In the genomic region with DNA sequence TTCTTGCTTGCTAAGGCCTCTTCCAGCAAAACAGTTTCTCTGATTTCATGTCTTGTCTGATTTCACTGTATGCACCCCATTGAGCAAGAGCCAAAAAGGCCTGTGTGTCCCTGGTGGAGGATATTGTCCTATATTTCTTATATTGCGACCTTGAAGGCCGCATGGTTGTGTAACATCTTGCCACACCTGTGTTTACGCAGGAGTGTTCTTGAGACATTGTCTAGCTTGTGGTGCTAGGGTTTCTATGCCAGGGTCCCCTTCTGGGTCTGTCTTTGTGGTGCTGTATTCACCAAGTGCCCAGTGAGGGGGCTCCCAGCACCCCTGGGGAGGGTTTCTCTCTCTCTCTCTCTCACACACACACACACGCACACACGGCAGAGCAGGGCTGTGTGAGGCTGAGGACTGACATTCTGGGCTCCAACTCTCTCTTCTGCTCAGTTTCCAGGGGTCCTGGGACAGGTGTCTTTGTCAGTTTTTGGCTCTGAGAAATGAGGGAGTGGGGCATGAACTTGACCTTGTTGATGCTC, we compare ENCODE assay signal across 11 cellular contexts. TPM values are rescaled to one million over a fixed set of nuclear protein-coding genes. Genes with fewer than 3 reads are reported as not detected.
DNase-seq lines count a peak whose midpoint lies in the region; ATAC-seq, FAIRE-seq and TF ChIP-seq lines count a peak whose summit lies in the region.
"Not testable (repeated sequence)": the region's sequence is repeated elsewhere in the genome, so short reads cannot be mapped to it uniquely, and the experiment has no call there.
"Had no signal": no experiment of that assay in that cellular context is flagged by ENCODE, and none has a peak within 500 bp of the region (broad histone marks: within the 10 kb centered on the region; RNA-seq: fewer than 3 reads in every experiment).

No MANE protein-coding gene starts in this region.

- CTCF ChIA-PET in A549 (lab: Yijun Ruan, JAX), result interaction anchor here (0.6 kb wide), 1 partner anchor 699 kb away, joined by 3 read pairs; no protein-coding TSS in a partner anchor
- CTCF ChIA-PET in K562 (lab: Yijun Ruan, JAX; ENCODE audit: low intra/inter-chr PET ratio), result not testable (repeated sequence)

- TF ChIP-seq CTCF in A549 (IDR thresholded peaks at IDR 0.05); OCI-LY1 (IDR thresholded peaks at IDR 0.05; ENCODE audit: low read length); K562 (IDR thresholded peaks at IDR 0.05 in 2 of 3, conservative IDR thresholded peaks at IDR 0.05 in 1 of 3; ENCODE audit: insufficient read depth in 2 of 3, low read depth in 1 of 3, low read length in 3 of 3); colonic mucosa (IDR thresholded peaks at IDR 0.05); nephron progenitor cell (IDR thresholded peaks at IDR 0.05); psoas muscle (IDR thresholded peaks at IDR 0.05): not testable (repeated sequence)

- H3K4me3 ChIP-seq in A549; OCI-LY1 (ENCODE audit: low read depth, low read length, poor library complexity, severe bottlenecking); K562; colonic mucosa; right cardiac atrium (ENCODE audit: low read length); psoas muscle: not testable (repeated sequence)

- H3K4me1 ChIP-seq in A549; K562 (replicated peaks in 1 of 2; ENCODE audit: control insufficient read depth in 2 of 2, insufficient read depth in 2 of 2, low read length in 2 of 2); colonic mucosa; right cardiac atrium (ENCODE audit: control insufficient read depth, insufficient read depth, low read length): not testable (repeated sequence)
- H3K4me1 ChIP-seq in OCI-LY1 (ENCODE audit: insufficient read depth, low read length, severe bottlenecking) (peaks cover 12% of the 10 kb centered on the region), psoas muscle (peaks cover 13% of the 10 kb centered on the region)

- TF ChIP-seq POLR2A in A549 (IDR thresholded peaks at IDR 0.05; ENCODE audit: low read length); K562 (conservative IDR thresholded peaks at IDR 0.05): not testable (repeated sequence)

- not testable (repeated sequence) for H3K9me2 ChIP-seq in OCI-LY1 (ENCODE audit: low read depth, low read length)

- H3K9me3 ChIP-seq in A549; OCI-LY1 (ENCODE audit: low read length); K562 (replicated peaks; ENCODE audit: control insufficient read depth, insufficient read depth, low read depth, low read length); colonic mucosa; right cardiac atrium (ENCODE audit: control insufficient read depth, low read length); psoas muscle: not testable (repeated sequence)

- H3K27me3 ChIP-seq in OCI-LY1 (ENCODE audit: insufficient read depth, low read length); K562 (ENCODE audit: control insufficient read depth in 2 of 2, insufficient read depth in 2 of 2, low read length in 2 of 2); colonic mucosa; right cardiac atrium (ENCODE audit: control insufficient read depth, insufficient read depth); psoas muscle (ENCODE audit: insufficient read depth in 3 of 3, low read length in 2 of 3): not testable (repeated sequence)

- H3K79me2 ChIP-seq in OCI-LY1 (ENCODE audit: insufficient read depth, low read length); K562 (ENCODE audit: control insufficient read depth, insufficient read depth, low read length): not testable (repeated sequence)

- not testable (repeated sequence) for H3K36me3 ChIP-seq in OCI-LY1 (ENCODE audit: insufficient read depth, low read length); K562 (ENCODE audit: control insufficient read depth, insufficient read depth, low read length); colonic mucosa; psoas muscle (ENCODE audit: insufficient read depth in 1 of 2, low read depth in 1 of 2)

- BruUV-seq in K562 (replicated peaks; lab: Mats Ljungman, UMichigan), result not testable (repeated sequence)

- FAIRE-seq in A549 (lab: Jason Lieb, UNC) (peak; percentile 94), K562 (lab: Jason Lieb, UNC) (peak; percentile 42), urothelium cell line (lab: Jason Lieb, UNC) (peak; percentile 74)

- not testable (repeated sequence) for TF ChIP-seq RAD21 in A549 (conservative IDR thresholded peaks at IDR 0.05 in 1 of 2, IDR thresholded peaks at IDR 0.05 in 1 of 2); K562 (CRISPR knock-in tag; conservative IDR thresholded peaks at IDR 0.05 in 1 of 2, IDR thresholded peaks at IDR 0.05 in 1 of 2)

- not testable (repeated sequence) for H3K27ac ChIP-seq in A549; K562 (ENCODE audit: extremely low read depth, low read depth, low read length); colonic mucosa; right cardiac atrium (ENCODE audit: low read length)
- H3K27ac ChIP-seq in OCI-LY1 (ENCODE audit: low read depth, low read length, poor library complexity, severe bottlenecking), result peak overlapping the region; percentile 82
- H3K27ac ChIP-seq in psoas muscle, result peak overlapping the region; percentile 3

- H3K9me3 Mint-ChIP-seq in nephron progenitor cell, result peaks cover 25% of the 10 kb centered on the region

- in situ Hi-C loops in K562 (cut with MboI), result loop anchor here (25.0 kb wide), 1 partner anchor 676 kb away; no protein-coding TSS in a partner anchor

- H3K27me3 Mint-ChIP-seq in nephron progenitor cell (ENCODE audit: low read depth, poor library complexity), result peaks cover 13% of the 10 kb centered on the region

- peaks cover 14% of the 10 kb centered on the region for H3K4me1 Mint-ChIP-seq in nephron progenitor cell

- H2AFZ ChIP-seq in OCI-LY1 (ENCODE audit: low read length); K562 (ENCODE audit: low read depth, low read length): not testable (repeated sequence)

- H3K27ac Mint-ChIP-seq in nephron progenitor cell, result peak overlapping the region; percentile 86

- H3K4me2 ChIP-seq in A549; OCI-LY1 (ENCODE audit: low read length); K562 (ENCODE audit: insufficient read depth, low read length): not testable (repeated sequence)

- H4K20me1 ChIP-seq in OCI-LY1 (ENCODE audit: insufficient read depth, low read length); K562 (replicated peaks; ENCODE audit: control insufficient read depth, insufficient read depth, low read length): not testable (repeated sequence)

- H3K9me1 ChIP-seq in K562 (ENCODE audit: control insufficient read depth, insufficient read depth, low read length), result not testable (repeated sequence)

- H3K4me3 Mint-ChIP-seq in nephron progenitor cell, result not testable (repeated sequence)

- H3F3A ChIP-seq in OCI-LY1 (ENCODE audit: insufficient read depth, low read length), result not testable (repeated sequence)

- not testable (repeated sequence) for DNase-seq in A549 (ENCODE audit: low read depth in 1 of 2, low spot score in 1 of 2); K562 (ENCODE audit: extremely low read depth in 1 of 4, low spot score in 3 of 4); nephron progenitor cell; urothelium cell line (ENCODE audit: low spot score)
- DNase-seq in colonic mucosa (peak; percentile 59), right cardiac atrium (peak in 2 of 3 donors; percentile 4 to 25), psoas muscle (peak in 1 of 2 donors; percentile 42)

- not testable (repeated sequence) for H3K36me3 Mint-ChIP-seq in nephron progenitor cell (ENCODE audit: low read depth)

- 54% methylated on average over 5 of the region's 5 CpGs for WGBS in A549 (ENCODE audit: missing lambda C conversion rate)
- 27% methylated on average over 3 of the region's 5 CpGs for WGBS in K562 (ENCODE audit: insufficient coverage, low coverage, missing lambda C conversion rate)
- WGBS in right cardiac atrium, result 85% methylated on average over 5 of the region's 5 CpGs
- 69 to 89% (median 71%) methylated on average over 5 of the region's 5 CpGs for WGBS in psoas muscle, 3 donors

- not testable (repeated sequence) for H3K9ac ChIP-seq in OCI-LY1 (ENCODE audit: low read length); K562 (ENCODE audit: insufficient read depth in 1 of 2, low read depth in 2 of 2, low read length in 2 of 2); colonic mucosa (ENCODE audit: low read depth in 2 of 2, low read length in 2 of 2)

- intact Hi-C loops in K562 (cut with micrococcal nuclease); colonic mucosa (cut with DNase I); right cardiac atrium (cut with DNase I); psoas muscle (cut with DNase I): not testable (repeated sequence)

- TF ChIP-seq EP300 in A549 (IDR thresholded peaks at IDR 0.05); K562 (IDR thresholded peaks at IDR 0.05; ENCODE audit: low read length): not testable (repeated sequence)

- ATAC-seq in A549, K562, right cardiac atrium: not testable (repeated sequence)
- peak in 2 of 4 donors; percentile 16 to 22 for ATAC-seq in psoas muscle

- POLR2A ChIA-PET in A549 (lab: Yijun Ruan, JAX); K562 (lab: Yijun Ruan, JAX): not testable (repeated sequence)

RNA-seq across cellular contexts. Expression of gene KCNJ12, which starts 35.6 kb away (rescaled TPM):
- 0.34 and 0.38 TPM in 2 replicates for polyA plus RNA-seq in A549 (2011; rRNA removed)
- 0.82 and 1.0 TPM in 2 replicates for polyA plus RNA-seq in A549 (2012; cell fraction: cytosol; rRNA removed)
- polyA plus RNA-seq in A549 (2012; cell fraction: nucleus; rRNA removed), result 1.5 and 1.7 TPM in 2 replicates
- polyA plus RNA-seq in A549 (2017; fragmentation: RNase III; extraction: RNeasy Plus Mini Kit Qiagen cat#74134 plus additional on column Dnase treatment), result 0.44 to 0.54 TPM (median 0.46 TPM) in 3 replicates
- polyA minus RNA-seq in A549 (2011; rRNA and poly(A)+ RNA removed), result 0.37 and 0.44 TPM in 2 replicates
- total RNA-seq in K562 (2011; cell fraction: chromatin; rRNA removed; ENCODE audit: low replicate concordance), result not detected in 2 replicates
- total RNA-seq in K562 (2011; cell fraction: nucleolus; rRNA removed), result not detected in 2 replicates
- total RNA-seq in K562 (2011; cell fraction: nucleoplasm; rRNA removed), result not detected in 2 replicates
- 0.12 TPM in 1 of 2 replicates, not detected in the other for total RNA-seq in K562 (2014; rRNA removed)
- not detected in 2 replicates for total RNA-seq in K562 (2014; rRNA removed; fragmentation: Illumina TruSeq; extraction: Trizol)
- not detected in 2 replicates for total RNA-seq in K562 (2015; rRNA removed; fragmentation: Illumina TruSeq; extraction: Trizol)
- total RNA-seq in K562 (2021), result 0.02 TPM in 1 of 2 replicates, not detected in the other
- polyA plus RNA-seq in K562 (2011; rRNA removed), result not detected in 2 replicates
- 0.01 and 0.03 TPM in 2 replicates for polyA plus RNA-seq in K562 (2011; cell fraction: cytosol; rRNA removed)
- not detected in 2 replicates for polyA plus RNA-seq in K562 (2011; cell fraction: nucleus; rRNA removed)
- not detected in 2 replicates for polyA plus RNA-seq in K562 (2012)
- not detected in 2 replicates for polyA plus RNA-seq in K562 (2014; fragmentation: Illumina TruSeq; extraction: Trizol)
- polyA plus RNA-seq in K562 (2014; fragmentation: Nextera tagmentation; extraction: Ambion mirVana), result not detected
- polyA plus RNA-seq in K562 (2014; rRNA removed), result not detected in 2 replicates
- polyA minus RNA-seq in K562 (2011; rRNA and poly(A)+ RNA removed), result not detected in 2 replicates
- polyA minus RNA-seq in K562 (2011; cell fraction: cytosol; rRNA and poly(A)+ RNA removed), result not detected in 2 replicates
- polyA minus RNA-seq in K562 (2011; cell fraction: nucleus; rRNA and poly(A)+ RNA removed), result not detected in 2 replicates
- total RNA-seq in colonic mucosa, result 1 to 10 TPM in 1 of 2 donors, under 1 TPM in 1; 0.82 to 2.2 TPM
- 10 to 100 TPM in 2 of 4 donors, 1 to 10 TPM in 2; 9.8 to 13.3 (median 10.8) TPM for total RNA-seq in right cardiac atrium
- 9.9 TPM for polyA plus RNA-seq in right cardiac atrium
- 10 to 100 TPM in 3 of 4 donors, 1 to 10 TPM in 1; 9.4 to 31.0 (median 23.4) TPM for total RNA-seq in psoas muscle
- polyA plus RNA-seq in psoas muscle, result 10 to 100 TPM in 2 of 3 donors, 1 to 10 TPM in 1; 5.2 to 42.7 (median 13.6) TPM
- total RNA-seq: CD4-positive, alpha-beta memory T cell; HT-29 had no signal
- polyA plus RNA-seq: CD14-positive monocyte; CD4-positive, alpha-beta memory T cell had no signal
